In genomic region chr3:42751609-42752008, GRCh38 we compare ENCODE assay signal across 14 cellular contexts.
"Had no signal": no experiment of that assay in that cellular context is flagged by ENCODE, and none has a peak within 500 bp of the region (broad histone marks: within the 10 kb centered on the region; RNA-seq: fewer than 3 reads in every experiment).

No MANE protein-coding gene starts in this region.

- DNase-seq: activated B cell treated with CpG ODN at 0.5 μM for 24 hours; activated CD4-positive, alpha-beta T cell treated with anti-CD3 and anti-CD28 coated beads, Interleukin-2, amount 10 ng/mL, durations not matched to agents 24 days and 14 days; activated naive CD4-positive, alpha-beta T cell treated with anti-CD3 and anti-CD28 coated beads for 36 hours; activated T-cell treated with anti-CD3 and anti-CD28 coated beads, Interleukin-2, amount 50 U/mL, for 72 hours; effector CD4-positive, alpha-beta T cell; gastrocnemius medialis; heart right ventricle; left ventricle myocardium inferior; mesenchymal stem cell; pancreas; trophoblast cell had no signal

- H3K36me3 Mint-ChIP-seq: stimulated activated effector memory CD8-positive, alpha-beta T cell treated with anti-CD3 and anti-CD28 coated beads, Interleukin-12 subunit alpha, Interleukin-12 subunit beta, amount 100 ng/mL, for 72 hours had no signal

- H3K4me3 Mint-ChIP-seq: activated B cell treated with CpG ODN at 0.5 μM for 24 hours; activated CD4-positive, alpha-beta T cell treated with anti-CD3 and anti-CD28 coated beads, Interleukin-2, amount 10 ng/mL, durations not matched to agents 24 days and 14 days; activated naive CD4-positive, alpha-beta T cell treated with anti-CD3 and anti-CD28 coated beads for 36 hours; activated T-cell treated with anti-CD3 and anti-CD28 coated beads, Interleukin-2, amount 50 U/mL, for 72 hours; neural crest cell; stimulated activated effector memory CD8-positive, alpha-beta T cell treated with anti-CD3 and anti-CD28 coated beads, Interleukin-12 subunit alpha, Interleukin-12 subunit beta, amount 100 ng/mL, for 72 hours; T-helper 1 cell treated with Interleukin-12 subunit alpha and Interleukin-12 subunit beta and Interleukin-4 antibody, amounts not matched to agents 30 μg/mL and 1 μg/mL, for 36 hours had no signal

- H3K27ac Mint-ChIP-seq: activated B cell treated with CpG ODN at 0.5 μM for 24 hours; activated CD4-positive, alpha-beta T cell treated with anti-CD3 and anti-CD28 coated beads, Interleukin-2, amount 10 ng/mL, durations not matched to agents 24 days and 14 days; activated naive CD4-positive, alpha-beta T cell treated with anti-CD3 and anti-CD28 coated beads for 36 hours; activated T-cell treated with anti-CD3 and anti-CD28 coated beads, Interleukin-2, amount 50 U/mL, for 72 hours; stimulated activated effector memory CD8-positive, alpha-beta T cell treated with anti-CD3 and anti-CD28 coated beads, Interleukin-12 subunit alpha, Interleukin-12 subunit beta, amount 100 ng/mL, for 72 hours; T-helper 1 cell treated with Interleukin-12 subunit alpha and Interleukin-12 subunit beta and Interleukin-4 antibody, amounts not matched to agents 30 μg/mL and 1 μg/mL, for 36 hours had no signal

- H3K9me3 Mint-ChIP-seq: activated B cell treated with CpG ODN at 0.5 μM for 24 hours; activated CD4-positive, alpha-beta T cell treated with anti-CD3 and anti-CD28 coated beads, Interleukin-2, amount 10 ng/mL, durations not matched to agents 24 days and 14 days; activated naive CD4-positive, alpha-beta T cell treated with anti-CD3 and anti-CD28 coated beads for 36 hours; activated T-cell treated with anti-CD3 and anti-CD28 coated beads, Interleukin-2, amount 50 U/mL, for 72 hours; neural crest cell; stimulated activated effector memory CD8-positive, alpha-beta T cell treated with anti-CD3 and anti-CD28 coated beads, Interleukin-12 subunit alpha, Interleukin-12 subunit beta, amount 100 ng/mL, for 72 hours; T-helper 1 cell treated with Interleukin-12 subunit alpha and Interleukin-12 subunit beta and Interleukin-4 antibody, amounts not matched to agents 30 μg/mL and 1 μg/mL, for 36 hours had no signal
